ENCODE assay signal across 4 cellular contexts in genomic region chr17:65867014-65867413, GRCh38.
"Had no signal": no experiment of that assay in that cellular context is flagged by ENCODE, and none has a peak within 500 bp of the region (broad histone marks: within the 10 kb centered on the region; RNA-seq: fewer than 3 reads in every experiment).

No MANE protein-coding gene starts in this region.

- H3K4me1 Mint-ChIP-seq: GM23338, IgD-negative memory B cell had no signal

- H3K27me3 Mint-ChIP-seq: IgD-negative memory B cell had no signal

- H3K27ac Mint-ChIP-seq: GM23338, H9, IgD-negative memory B cell had no signal

- DNase-seq: H9, HCEC 1CT had no signal

- H3K4me3 Mint-ChIP-seq: GM23338, H9, IgD-negative memory B cell had no signal

- H3K4me2 ChIP-seq: GM23338 had no signal

- H2AFZ ChIP-seq: GM23338 had no signal

- H3K4me3 ChIP-seq: GM23338 had no signal

- ATAC-seq: GM23338 had no signal
